Comparison of ENCODE assay signal across 7 cellular contexts in the genomic region with DNA sequence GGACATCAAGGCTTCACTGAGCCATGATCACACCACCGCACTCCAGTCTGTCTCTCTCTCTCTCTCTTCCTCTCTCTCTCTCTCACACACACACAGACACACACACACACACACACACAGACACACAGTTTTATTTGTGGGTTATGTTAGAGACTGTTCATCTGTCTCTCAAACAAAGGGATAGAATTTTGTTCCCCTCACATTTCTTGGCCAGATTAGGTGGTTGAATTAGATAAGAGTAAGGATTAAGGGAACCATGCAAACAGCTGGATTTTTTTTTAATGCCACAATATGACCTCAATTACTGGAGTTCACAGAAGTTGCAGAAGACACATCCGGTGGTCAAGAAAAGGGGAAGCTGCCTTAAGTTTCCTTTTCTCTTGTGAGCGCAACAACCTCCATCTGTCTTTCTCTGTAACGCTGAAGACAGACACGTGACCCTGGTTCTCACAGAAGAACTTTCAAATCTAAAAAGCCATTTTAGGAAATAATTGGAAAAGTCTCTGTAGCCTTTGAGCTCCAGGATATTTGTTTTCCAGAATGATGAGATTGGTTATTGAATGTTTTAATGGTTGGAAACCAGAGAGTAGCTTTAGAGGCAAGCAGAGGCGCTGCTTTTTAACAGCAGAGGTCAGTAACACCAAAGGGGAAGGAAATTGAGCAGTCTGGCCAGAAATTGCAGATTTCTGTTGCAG. TPM values are rescaled to one million over a fixed set of nuclear protein-coding genes. Genes with fewer than 3 reads are reported as not detected.
A peak's percentile ranks its signal among the peaks of the same experiment; 100 is the strongest.
DNase-seq lines count a peak whose midpoint lies in the region; ATAC-seq and TF ChIP-seq lines count a peak whose summit lies in the region.

No MANE protein-coding gene starts in this region.

- H3K4me1 Mint-ChIP-seq in osteocyte (ENCODE audit: unreplicated experiment) = peaks cover 9% of the 10 kb centered on the region

- no peak overlapping the region for H3K4me3 Mint-ChIP-seq in osteocyte (ENCODE audit: unreplicated experiment)

- no peaks in the 10 kb centered on the region for H3K27me3 Mint-ChIP-seq in osteocyte (ENCODE audit: unreplicated experiment)

- ATAC-seq in GM19043 (IDR thresholded peaks at IDR 0.05; ENCODE audit: low read depth, unreplicated experiment) (peak; percentile 86), HG03103 (IDR thresholded peaks at IDR 0.05; ENCODE audit: low read depth, unreplicated experiment) (peak; percentile 89)

- H3K9me3 Mint-ChIP-seq in osteocyte (ENCODE audit: unreplicated experiment) = peaks cover 6% of the 10 kb centered on the region

- DNase-seq in ELF-1 (ENCODE audit: low read depth, low spot score) (peak; percentile 40), RPMI7951 (ENCODE audit: low read depth) (peak; percentile 27), fibroblast of mammary gland (ENCODE audit: low read depth) (peak; percentile 69), osteocyte (ENCODE audit: extremely low spot score, unreplicated experiment) (no peak)
- no peak for DNase-seq in central memory CD4-positive, alpha-beta T cell

- H3K4me3 ChIP-seq in fibroblast of mammary gland (ENCODE audit: control insufficient read depth, low read depth, low read length) = no peak overlapping the region

- TF ChIP-seq CTCF in fibroblast of mammary gland (conservative IDR thresholded peaks at IDR 0.05; ENCODE audit: control insufficient read depth, insufficient read depth, low read depth, low read length) = peak; percentile 79
- TF ChIP-seq CTCF in osteocyte (IDR thresholded peaks at IDR 0.05) = peak; percentile 61

- H3K36me3 Mint-ChIP-seq in osteocyte (ENCODE audit: unreplicated experiment) = no peaks in the 10 kb centered on the region

- no peak overlapping the region for H3K27ac Mint-ChIP-seq in osteocyte (ENCODE audit: unreplicated experiment)

RNA-seq across cellular contexts. Expression of a gene that starts 33.0 kb away (rescaled TPM):
- total RNA-seq in RPMI7951 (2014; rRNA removed; shearing (Covaris generic)) = not detected in 2 replicates
- 0.29 TPM in 1 of 2 replicates, not detected in the other for total RNA-seq in osteocyte

Comparison
In these comparisons a context has a peak if more than half of its experiments do, and no peak if none do; other contexts are left out.
1. DNase-seq: peak in ELF-1 (single experiment), RPMI7951 (single experiment) and fibroblast of mammary gland (single experiment); none in osteocyte (single experiment) and central memory CD4-positive, alpha-beta T cell (single experiment).